9 cellular contexts compared by ENCODE assay signal in the genomic region with DNA sequence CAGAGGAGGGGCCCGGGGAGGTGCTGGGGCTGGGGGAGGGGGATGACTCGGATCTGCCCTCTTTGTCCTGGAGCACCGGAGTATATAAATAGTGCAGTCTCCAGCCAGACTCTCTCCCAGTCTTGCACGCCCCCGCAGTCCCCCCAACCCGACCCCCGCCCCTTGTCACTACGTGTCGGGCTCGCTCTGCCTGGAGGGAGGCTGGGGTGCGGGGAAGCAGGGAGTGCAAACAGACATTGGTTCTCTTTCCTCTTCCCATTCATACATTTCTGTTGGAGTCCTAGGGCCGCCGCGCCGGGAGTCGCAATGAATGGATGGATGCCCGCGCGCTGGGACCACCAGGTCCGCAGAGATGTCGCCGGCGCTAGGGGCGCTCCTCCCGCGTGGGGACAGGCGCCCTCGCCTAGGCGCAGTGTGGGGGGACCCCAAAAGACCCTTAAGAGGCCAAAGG.
DNase-seq lines count a peak whose midpoint lies in the region; ATAC-seq and TF ChIP-seq lines count a peak whose summit lies in the region.
"Had no signal": no experiment of that assay in that cellular context is flagged by ENCODE, and none has a peak within 500 bp of the region (broad histone marks: within the 10 kb centered on the region; RNA-seq: fewer than 3 reads in every experiment).

No MANE protein-coding gene starts in this region.

- no peak overlapping the region for H2BK15ac ChIP-seq in neuronal stem cell (ENCODE audit: low read length)

- no peaks in the 10 kb centered on the region for H4K20me1 ChIP-seq in fibroblast of lung (ENCODE audit: control insufficient read depth, extremely low read depth, insufficient read depth, low read length)

- no peak overlapping the region for H2AK5ac ChIP-seq in neuronal stem cell (ENCODE audit: low read depth, low read length)

- H3K27ac ChIP-seq in left ventricle myocardium inferior (replicated peaks) (peak overlapping the region; percentile 52), fibroblast of lung (ENCODE audit: insufficient read depth, low read length) (no peak overlapping the region), neuronal stem cell (replicated peaks; ENCODE audit: low read length) (no peak overlapping the region), RWPE1 (no peak overlapping the region)

- DNase-seq in left ventricle myocardium inferior (no peak), left ventricle myocardium superior (no peak), fibroblast of lung (ENCODE audit: low read depth in 2 of 2) (no peak), neuronal stem cell (ENCODE audit: low spot score) (no peak), RWPE1 (ENCODE audit: low spot score) (no peak), sciatic nerve (ENCODE audit: low spot score) (no peak), inferior parietal cortex (ENCODE audit: extremely low spot score) (no peak)
- no peak for DNase-seq in effector CD8-positive, alpha-beta T cell (lab: John Stamatoyannopoulos, UW)
- DNase-seq: activated CD4-positive, alpha-beta T cell treated with anti-CD3 and anti-CD28 coated beads, Interleukin-2, amount 10 ng/mL, durations not matched to agents 24 days and 14 days had no signal

- no peak overlapping the region for H2BK5ac ChIP-seq in neuronal stem cell (ENCODE audit: low read length)

- H3K9ac ChIP-seq in fibroblast of lung (ENCODE audit: insufficient read depth, low read length) (peak overlapping the region; percentile 21), neuronal stem cell (ENCODE audit: low read depth, low read length, poor library complexity) (peak overlapping the region; percentile 7)

- no peak overlapping the region for H3K14ac ChIP-seq in neuronal stem cell (ENCODE audit: low read length)

- H3K9me3 ChIP-seq in left ventricle myocardium inferior (replicated peaks) (no peaks in the 10 kb centered on the region), fibroblast of lung (ENCODE audit: control insufficient read depth, insufficient read depth, low read depth, low read length) (no peaks in the 10 kb centered on the region), neuronal stem cell (replicated peaks in 1 of 2; ENCODE audit: control insufficient read depth in 2 of 2, insufficient read depth in 1 of 2, low read depth in 1 of 2, low read length in 2 of 2) (no peaks in the 10 kb centered on the region)

- TF ChIP-seq CTCF in left ventricle myocardium inferior (IDR thresholded peaks at IDR 0.05; ENCODE audit: borderline replicate concordance), result no peak
- no peak for TF ChIP-seq CTCF in fibroblast of lung (conservative IDR thresholded peaks at IDR 0.05 in 1 of 2, IDR thresholded peaks at IDR 0.05 in 1 of 2; ENCODE audit: low read depth in 1 of 2, low read length in 2 of 2)
- TF ChIP-seq CTCF in RWPE1 (conservative IDR thresholded peaks at IDR 0.05; ENCODE audit: low read depth), result no peak

- H3K4me1 ChIP-seq in left ventricle myocardium inferior (peaks cover 29% of the 10 kb centered on the region), fibroblast of lung (ENCODE audit: control insufficient read depth, extremely low read depth, insufficient read depth, low read length) (no peaks in the 10 kb centered on the region), neuronal stem cell (ENCODE audit: control insufficient read depth in 2 of 2, insufficient read depth in 1 of 2, low read depth in 1 of 2, low read length in 2 of 2) (peaks cover 5 to 8% of the 10 kb centered on the region in 2 donors)

- peaks cover 81% of the 10 kb centered on the region for H3K27me3 ChIP-seq in left ventricle myocardium inferior (ENCODE audit: low read depth)
- H3K27me3 ChIP-seq in fibroblast of lung (ENCODE audit: control insufficient read depth, insufficient read depth, low read length), result peaks cover 22% of the 10 kb centered on the region
- peaks cover 18 to 84% (median 62%) of the 10 kb centered on the region in 3 experiments for H3K27me3 ChIP-seq in neuronal stem cell (ENCODE audit: control insufficient read depth in 3 of 3, insufficient read depth in 3 of 3, low read depth in 1 of 3, low read length in 3 of 3)

- ATAC-seq in left ventricle myocardium superior (no peak), sciatic nerve (no peak)

- H3K79me2 ChIP-seq in fibroblast of lung (ENCODE audit: control insufficient read depth, insufficient read depth, low read length), result no peaks in the 10 kb centered on the region

- no peak overlapping the region for H4K91ac ChIP-seq in neuronal stem cell (ENCODE audit: low read depth, low read length, poor library complexity)

- POLR2A ChIA-PET in RWPE1 (lab: Yijun Ruan, JAX; ENCODE audit: low non-redundant PET), result no interaction called here

- no peak overlapping the region for H4K8ac ChIP-seq in neuronal stem cell (ENCODE audit: low read depth, low read length)

- no peak overlapping the region for H3K23ac ChIP-seq in neuronal stem cell (ENCODE audit: low read depth, low read length, poor library complexity)

- no peak overlapping the region for H2BK12ac ChIP-seq in neuronal stem cell (ENCODE audit: low read length)

- CTCF ChIA-PET in RWPE1 (lab: Yijun Ruan, JAX), result interaction anchor here (0.6 kb wide), 1 partner anchor 118 kb away, joined by 3 read pairs; no protein-coding TSS in a partner anchor

- H3K79me1 ChIP-seq in neuronal stem cell (ENCODE audit: low read depth, low read length), result no peaks in the 10 kb centered on the region

- H3K4me2 ChIP-seq in fibroblast of lung (ENCODE audit: extremely low read depth, insufficient read depth, low read length) (peak overlapping the region; percentile 93), neuronal stem cell (ENCODE audit: insufficient read depth, low read length, poor library complexity, severe bottlenecking) (peak overlapping the region; percentile 70)

- H3K36me3 ChIP-seq in left ventricle myocardium inferior, result no peaks in the 10 kb centered on the region
- no peaks in the 10 kb centered on the region for H3K36me3 ChIP-seq in fibroblast of lung (ENCODE audit: control insufficient read depth, insufficient read depth, low read length)
- H3K36me3 ChIP-seq in neuronal stem cell (replicated peaks in 1 of 2; ENCODE audit: control insufficient read depth in 2 of 2, insufficient read depth in 2 of 2, low read length in 2 of 2), result no peaks in the 10 kb centered on the region

- H2AFZ ChIP-seq in fibroblast of lung (ENCODE audit: low read length), result no peak overlapping the region
- H2AFZ ChIP-seq in neuronal stem cell (ENCODE audit: low read length), result peak overlapping the region; percentile 82

- no CpG with 5 or more reads among the region's 29 CpGs for WGBS in neuronal stem cell (ENCODE audit: extremely low coverage in 2 of 2, insufficient read length in 2 of 2, insufficient replicate concordance in 1 of 2), 2 donors

- H3K18ac ChIP-seq in neuronal stem cell (ENCODE audit: low read length), result peak overlapping the region; percentile 88

- intact Hi-C loops in left ventricle myocardium inferior (cut with micrococcal nuclease) (no loop called here), left ventricle myocardium superior (cut with micrococcal nuclease) (no loop called here), sciatic nerve (cut with DNase I) (no loop called here)

- no peak overlapping the region for H2BK120ac ChIP-seq in neuronal stem cell (ENCODE audit: low read depth, low read length)

- no peak overlapping the region for H3K4ac ChIP-seq in neuronal stem cell (ENCODE audit: low read length)

- H3K4me3 ChIP-seq in left ventricle myocardium inferior, result peak overlapping the region; percentile 71
- H3K4me3 ChIP-seq in fibroblast of lung (replicated peaks in 1 of 4; ENCODE audit: control extremely low read depth in 1 of 4, insufficient read depth in 1 of 4, low read depth in 3 of 4, low read length in 4 of 4), result peak overlapping the region in 2 of 4 experiments; percentile 58
- peak overlapping the region; percentile 37 to 71 for H3K4me3 ChIP-seq in neuronal stem cell (ENCODE audit: low read length in 2 of 2)
